In genomic region chr2:203209538-203209937, GRCh38 we compare ENCODE assay signal across 19 cellular contexts. TPM values are rescaled to one million over a fixed set of nuclear protein-coding genes. Genes with fewer than 3 reads are reported as not detected.
DNase-seq lines count a peak whose midpoint lies in the region; TF ChIP-seq lines count a peak whose summit lies in the region.
"Had no signal": no experiment of that assay in that cellular context is flagged by ENCODE, and none has a peak within 500 bp of the region (broad histone marks: within the 10 kb centered on the region; RNA-seq: fewer than 3 reads in every experiment).

No MANE protein-coding gene starts in this region.

- no peak overlapping the region for H3K14ac ChIP-seq in mesenchymal stem cell (ENCODE audit: low read length in 2 of 2)

- TF ChIP-seq CTCF in NB4 (IDR thresholded peaks at IDR 0.05; ENCODE audit: low read depth, low read length) = no peak
- TF ChIP-seq CTCF in tibial nerve (IDR thresholded peaks at IDR 0.05) = no peak

- no peak for TF ChIP-seq EP300 in tibial nerve (IDR thresholded peaks at IDR 0.05)

- peaks cover 23 to 75% of the 10 kb centered on the region in 2 experiments for H3K36me3 ChIP-seq in mesenchymal stem cell (ENCODE audit: control insufficient read depth in 1 of 2, insufficient read depth in 2 of 2, low read depth in 1 of 2, low read length in 2 of 2)
- H3K36me3 ChIP-seq in tibial nerve = peaks cover 0 to 84% (median 2%) of the 10 kb centered on the region in 3 donors

- H4K8ac ChIP-seq in mesenchymal stem cell (ENCODE audit: low read length) = no peak overlapping the region

- H3K4me3 ChIP-seq in NB4 (ENCODE audit: low read depth, low read length) = no peak overlapping the region
- H3K4me3 ChIP-seq in mesenchymal stem cell (ENCODE audit: insufficient read depth in 1 of 2, low read depth in 1 of 2, low read length in 2 of 2) = no peak overlapping the region
- H3K4me3 ChIP-seq in tibial nerve = no peak overlapping the region

- H2BK5ac ChIP-seq in mesenchymal stem cell (ENCODE audit: low read depth, low read length, poor library complexity, severe bottlenecking) = no peak overlapping the region

- WGBS in mesenchymal stem cell = 82% methylated on average over 1 of the region's 1 CpG
- WGBS in tibial nerve, 2 donors = 88 to 100% methylated on average over 1 of the region's 1 CpG

- TF ChIP-seq POLR2A in NB4 (IDR thresholded peaks at IDR 0.05; ENCODE audit: extremely low read depth, insufficient read length) (no peak), tibial nerve (IDR thresholded peaks at IDR 0.05) (no peak)

- H3K27me3 ChIP-seq in mesenchymal stem cell (ENCODE audit: control insufficient read depth in 1 of 2, insufficient read depth in 1 of 2, low read length in 2 of 2) (no peaks in the 10 kb centered on the region), tibial nerve (no peaks in the 10 kb centered on the region)

- H2AK5ac ChIP-seq in mesenchymal stem cell (ENCODE audit: low read length, severe bottlenecking) = no peak overlapping the region

- H4K91ac ChIP-seq in mesenchymal stem cell (ENCODE audit: low read length) = no peak overlapping the region

- DNase-seq in DMS53 (lab: John Stamatoyannopoulos, UW) (peak; percentile 5), DMS53 treated with DMSO at 0.1 percent for 48 hours (lab: John Stamatoyannopoulos, UW; ENCODE audit: unreplicated experiment) (no peak), NB4 (ENCODE audit: low read depth) (peak; percentile 6), fibroblast of gingiva (ENCODE audit: low read depth) (peak; percentile 92), mesenchymal stem cell (peak; percentile 57), NCI-H187 treated with DMSO at 0.1 percent for 48 hours (lab: John Stamatoyannopoulos, UW) (no peak), NCI-H82 treated with DMSO at 0.1 percent for 48 hours (lab: John Stamatoyannopoulos, UW; ENCODE audit: unreplicated experiment) (no peak), tibial nerve (ENCODE audit: low spot score in 2 of 2) (no peak)
- DNase-seq: Caco-2, DND-41, GOT3, HFFc6, Karpas-422, NCI-H1048, NCI-H146, NCI-H345, NCI-H526 treated with DMSO at 0.1 percent for 48 hours had no signal

- H3K4me1 ChIP-seq in mesenchymal stem cell (ENCODE audit: control insufficient read depth, insufficient read depth, low read depth, low read length) = no peaks in the 10 kb centered on the region
- no peaks in the 10 kb centered on the region for H3K4me1 ChIP-seq in tibial nerve
- H3K4me1 ChIP-seq: Caco-2 had no signal

- no peak overlapping the region for H2BK12ac ChIP-seq in mesenchymal stem cell (ENCODE audit: low read length in 2 of 2)

- no peak overlapping the region for H3K23ac ChIP-seq in mesenchymal stem cell (ENCODE audit: low read length in 2 of 2)

- H3K4me2 ChIP-seq in mesenchymal stem cell (ENCODE audit: low read length, poor library complexity, severe bottlenecking) = no peak overlapping the region

- H3K79me1 ChIP-seq in mesenchymal stem cell (replicated peaks; ENCODE audit: low read length, poor library complexity, severe bottlenecking) = peaks cover 6% of the 10 kb centered on the region

- H2BK15ac ChIP-seq in mesenchymal stem cell (ENCODE audit: low read depth, poor library complexity, severe bottlenecking) = no peak overlapping the region

- no peak overlapping the region for H3K18ac ChIP-seq in mesenchymal stem cell (ENCODE audit: low read depth in 1 of 2, low read length in 2 of 2)

- H3K4ac ChIP-seq in mesenchymal stem cell (ENCODE audit: low read depth in 1 of 2, low read length in 2 of 2) = no peak overlapping the region

- no peak overlapping the region for H2BK120ac ChIP-seq in mesenchymal stem cell (ENCODE audit: low read depth, low read length)

- H3K9ac ChIP-seq in mesenchymal stem cell (ENCODE audit: low read length) = no peak overlapping the region

- H3K9me3 ChIP-seq in mesenchymal stem cell (ENCODE audit: control insufficient read depth, low read length) (no peaks in the 10 kb centered on the region), tibial nerve (no peaks in the 10 kb centered on the region)
- H3K9me3 ChIP-seq: Caco-2 had no signal

- no peak overlapping the region for H2AFZ ChIP-seq in mesenchymal stem cell (ENCODE audit: low read depth, low read length)

- H3K27ac ChIP-seq in mesenchymal stem cell (ENCODE audit: low read length, poor library complexity, severe bottlenecking) (no peak overlapping the region), tibial nerve (no peak overlapping the region)
- H3K27ac ChIP-seq: 22Rv1, C4-2B had no signal

RNA-seq across cellular contexts. Expression of gene CYP20A1, which starts 29.3 kb away (rescaled TPM):
- polyA plus RNA-seq in mesenchymal stem cell (2013, experiment 1 of 2) = 13.5 TPM
- 12.3 TPM for polyA plus RNA-seq in mesenchymal stem cell (2013, experiment 2 of 2)
- 10 to 100 TPM; 24.3 to 45.6 (median 31.5) TPM for total RNA-seq in tibial nerve

Comparison
In these comparisons a context has a peak if more than half of its experiments do, and no peak if none do; other contexts are left out.
1. DNase-seq: peak in DMS53 (single experiment), NB4 (single experiment), fibroblast of gingiva (single experiment) and mesenchymal stem cell (single experiment); none in DMS53 treated with DMSO at 0.1 percent for 48 hours (single experiment), NCI-H187 treated with DMSO at 0.1 percent for 48 hours (single experiment), NCI-H82 treated with DMSO at 0.1 percent for 48 hours (single experiment) and tibial nerve (0 of 2).